23 cellular contexts compared by ENCODE assay signal in genomic region chr1:219419135-219419534, GRCh38.
"Had no signal": no experiment of that assay in that cellular context is flagged by ENCODE, and none has a peak within 500 bp of the region (broad histone marks: within the 10 kb centered on the region; RNA-seq: fewer than 3 reads in every experiment).

No MANE protein-coding gene starts in this region.

- H3K4me3 ChIP-seq: esophagus squamous epithelium, hepatocyte, lung, sigmoid colon, stomach, thoracic aorta, tibial nerve, upper lobe of left lung, uterus had no signal

- H3K36me3 Mint-ChIP-seq: memory B cell; natural killer cell; stimulated activated effector memory CD8-positive, alpha-beta T cell treated with anti-CD3 and anti-CD28 coated beads, Interleukin-12 subunit alpha, Interleukin-12 subunit beta, amount 100 ng/mL, for 72 hours had no signal

- H3K9me3 ChIP-seq: esophagus squamous epithelium, sigmoid colon, stomach, thoracic aorta, tibial nerve, upper lobe of left lung, uterus had no signal

- H3K9me3 Mint-ChIP-seq: effector memory CD8-positive, alpha-beta T cell; memory B cell; natural killer cell; neural crest cell; stimulated activated effector memory CD8-positive, alpha-beta T cell treated with anti-CD3 and anti-CD28 coated beads, Interleukin-12 subunit alpha, Interleukin-12 subunit beta, amount 100 ng/mL, for 72 hours had no signal

- H3K27me3 ChIP-seq: esophagus squamous epithelium, hepatocyte, sigmoid colon, stomach, tibial nerve, upper lobe of left lung, uterus had no signal

- H3K4me3 Mint-ChIP-seq: effector memory CD8-positive, alpha-beta T cell; memory B cell; natural killer cell; neural crest cell; stimulated activated effector memory CD8-positive, alpha-beta T cell treated with anti-CD3 and anti-CD28 coated beads, Interleukin-12 subunit alpha, Interleukin-12 subunit beta, amount 100 ng/mL, for 72 hours had no signal

- H3K27ac ChIP-seq: esophagus squamous epithelium, hepatocyte, parathyroid adenoma, sigmoid colon, stomach, thoracic aorta, tibial nerve, upper lobe of left lung, uterus had no signal

- ATAC-seq: effector memory CD8-positive, alpha-beta T cell; natural killer cell; stimulated activated effector memory CD8-positive, alpha-beta T cell treated with anti-CD3 and anti-CD28 coated beads, Interleukin-12 subunit alpha, Interleukin-12 subunit beta, amount 100 ng/mL, for 72 hours had no signal

- H3K36me3 ChIP-seq: esophagus squamous epithelium, sigmoid colon, stomach, thoracic aorta, tibial nerve, upper lobe of left lung, uterus had no signal

- H3K4me1 Mint-ChIP-seq: memory B cell; natural killer cell; stimulated activated effector memory CD8-positive, alpha-beta T cell treated with anti-CD3 and anti-CD28 coated beads, Interleukin-12 subunit alpha, Interleukin-12 subunit beta, amount 100 ng/mL, for 72 hours had no signal

- DNase-seq: cortex of kidney; effector memory CD8-positive, alpha-beta T cell; erythroblast; esophagus squamous epithelium; head of caudate nucleus; kidney; natural killer cell; sigmoid colon; stimulated activated CD4-positive, alpha-beta T cell treated with anti-CD3 and anti-CD28 coated beads, Interleukin-2, amount 100 ng/mL, for 24 hours; stimulated activated CD4-positive, alpha-beta T cell treated with anti-CD3 and anti-CD28 coated beads, Interleukin-4, amount 100 ng/mL, for 24 hours; stimulated activated naive CD4-positive, alpha-beta T cell treated with Interleukin-2 at 50 U/mL for 16 hours; stomach; upper lobe of left lung; uterus had no signal

- H3K4me1 ChIP-seq: parathyroid adenoma, stomach, tibial nerve, upper lobe of left lung, uterus had no signal

- H3K27me3 Mint-ChIP-seq: memory B cell, progenitor cell of endocrine pancreas had no signal
